In genomic region chr14:54761835-54762234, GRCh38 we compare ENCODE assay signal across 18 cellular contexts.
DNase-seq lines count a peak whose midpoint lies in the region; ATAC-seq and TF ChIP-seq lines count a peak whose summit lies in the region.
"Had no signal": no experiment of that assay in that cellular context is flagged by ENCODE, and none has a peak within 500 bp of the region (broad histone marks: within the 10 kb centered on the region; RNA-seq: fewer than 3 reads in every experiment).

No MANE protein-coding gene starts in this region.

- H3K4me1 ChIP-seq in HAP-1: no peaks in the 10 kb centered on the region

- H3K4me3 ChIP-seq in HAP-1: no peak overlapping the region
- H3K4me3 ChIP-seq: GM12878 had no signal

- H3K27me3 Mint-ChIP-seq in activated CD8-positive, alpha-beta T cell treated with anti-CD3 and anti-CD28 coated beads for 36 hours: peaks cover 5% of the 10 kb centered on the region
- no peaks in the 10 kb centered on the region for H3K27me3 Mint-ChIP-seq in activated CD8-positive, alpha-beta T cell treated with anti-CD3 and anti-CD28 coated beads, Interleukin-2, amount 10 ng/mL, durations not matched to agents 7 days and 5 days (ENCODE audit: low read depth)
- no peaks in the 10 kb centered on the region for H3K27me3 Mint-ChIP-seq in activated naive CD8-positive, alpha-beta T cell treated with anti-CD3 and anti-CD28 coated beads for 36 hours
- H3K27me3 Mint-ChIP-seq in osteocyte (ENCODE audit: unreplicated experiment): no peaks in the 10 kb centered on the region

- in situ Hi-C loops in HAP-1 (cut with MboI; ENCODE audit: low sequenced_read_pairs): no loop called here

- intact Hi-C loops in activated CD8-positive, alpha-beta T cell treated with anti-CD3 and anti-CD28 coated beads for 36 hours (cut with micrococcal nuclease): no loop called here

- peak; percentile 54 for ATAC-seq in activated CD8-positive, alpha-beta T cell treated with anti-CD3 and anti-CD28 coated beads for 36 hours
- ATAC-seq in activated CD8-positive, alpha-beta T cell treated with anti-CD3 and anti-CD28 coated beads, Interleukin-2, amount 10 ng/mL, durations not matched to agents 7 days and 5 days: no peak
- ATAC-seq in HG02763 (IDR thresholded peaks at IDR 0.05; ENCODE audit: unreplicated experiment): no peak
- no peak for ATAC-seq in HG03354 (IDR thresholded peaks at IDR 0.05; ENCODE audit: poor library complexity, severe bottlenecking, unreplicated experiment)
- ATAC-seq: GM12878 had no signal

- peak overlapping the region; percentile 82 for H3K27ac Mint-ChIP-seq in activated CD8-positive, alpha-beta T cell treated with anti-CD3 and anti-CD28 coated beads for 36 hours
- H3K27ac Mint-ChIP-seq in activated CD8-positive, alpha-beta T cell treated with anti-CD3 and anti-CD28 coated beads, Interleukin-2, amount 10 ng/mL, durations not matched to agents 7 days and 5 days: no peak overlapping the region
- peak overlapping the region; percentile 35 for H3K27ac Mint-ChIP-seq in activated naive CD8-positive, alpha-beta T cell treated with anti-CD3 and anti-CD28 coated beads for 36 hours
- peak overlapping the region; percentile 78 for H3K27ac Mint-ChIP-seq in osteocyte (ENCODE audit: unreplicated experiment)

- CTCF ChIA-PET in activated CD8-positive, alpha-beta T cell treated with anti-CD3 and anti-CD28 coated beads for 36 hours (lab: Charles Lee): interaction anchor here (1.1 kb wide), 1 partner anchor 12 kb away, joined by 4 read pairs; no protein-coding TSS in a partner anchor
- CTCF ChIA-PET in activated CD8-positive, alpha-beta T cell treated with anti-CD3 and anti-CD28 coated beads, Interleukin-2, amount 10 ng/mL, durations not matched to agents 7 days and 5 days (lab: Charles Lee): interaction anchor here (1.3 kb wide), 1 partner anchor 11 kb away, joined by 4 read pairs; no protein-coding TSS in a partner anchor

- no peaks in the 10 kb centered on the region for H3K9me3 ChIP-seq in HAP-1

- peaks cover 10% of the 10 kb centered on the region for H3K36me3 Mint-ChIP-seq in activated CD8-positive, alpha-beta T cell treated with anti-CD3 and anti-CD28 coated beads for 36 hours (ENCODE audit: low read depth)
- no peaks in the 10 kb centered on the region for H3K36me3 Mint-ChIP-seq in activated CD8-positive, alpha-beta T cell treated with anti-CD3 and anti-CD28 coated beads, Interleukin-2, amount 10 ng/mL, durations not matched to agents 7 days and 5 days (ENCODE audit: low read depth)
- peaks cover 12% of the 10 kb centered on the region for H3K36me3 Mint-ChIP-seq in activated naive CD8-positive, alpha-beta T cell treated with anti-CD3 and anti-CD28 coated beads for 36 hours
- H3K36me3 Mint-ChIP-seq in osteocyte (ENCODE audit: unreplicated experiment): peaks cover 24% of the 10 kb centered on the region

- no peak for TF ChIP-seq CTCF in activated CD8-positive, alpha-beta T cell treated with anti-CD3 and anti-CD28 coated beads for 36 hours (IDR thresholded peaks at IDR 0.05)
- no peak for TF ChIP-seq CTCF in osteocyte (IDR thresholded peaks at IDR 0.05)

- H3K4me1 Mint-ChIP-seq in activated CD8-positive, alpha-beta T cell treated with anti-CD3 and anti-CD28 coated beads for 36 hours (ENCODE audit: low read depth): peaks cover 29% of the 10 kb centered on the region
- H3K4me1 Mint-ChIP-seq in activated CD8-positive, alpha-beta T cell treated with anti-CD3 and anti-CD28 coated beads, Interleukin-2, amount 10 ng/mL, durations not matched to agents 7 days and 5 days (ENCODE audit: low read depth): peaks cover 29% of the 10 kb centered on the region
- H3K4me1 Mint-ChIP-seq in activated naive CD8-positive, alpha-beta T cell treated with anti-CD3 and anti-CD28 coated beads for 36 hours: peaks cover 27% of the 10 kb centered on the region
- peaks cover 30% of the 10 kb centered on the region for H3K4me1 Mint-ChIP-seq in osteocyte (ENCODE audit: unreplicated experiment)

- peaks cover 9% of the 10 kb centered on the region for H3K36me3 ChIP-seq in HAP-1 (replicated peaks)

- no peak for DNase-seq in activated CD8-positive, alpha-beta T cell treated with anti-CD3 and anti-CD28 coated beads for 36 hours
- no peak for DNase-seq in activated CD8-positive, alpha-beta T cell treated with anti-CD3 and anti-CD28 coated beads, Interleukin-2, amount 10 ng/mL, durations not matched to agents 7 days and 5 days
- DNase-seq in activated naive CD8-positive, alpha-beta T cell treated with anti-CD3 and anti-CD28 coated beads for 36 hours: no peak
- DNase-seq in osteocyte (ENCODE audit: extremely low spot score, unreplicated experiment): no peak
- no peak for DNase-seq in HAP-1 (ENCODE audit: low spot score in 2 of 2)
- no peak for DNase-seq in activated gamma-delta T cell (lab: John Stamatoyannopoulos, UW)
- DNase-seq: DMS 273 treated with DMSO at 0.1 percent for 48 hours; GDM1; NCI-H1417 treated with DMSO at 0.1 percent for 48 hours; NCI-H1930; NCI-H2171 treated with DMSO at 0.1 percent for 48 hours; NCI-H446 treated with DMSO at 0.1 percent for 48 hours; NK-92 treated with Interleukin-12 subunit alpha and Interleukin-12 subunit beta, amount 100 ng/mL, for 24 hours; OCI-M1; SHP77 treated with DMSO at 0.1 percent for 48 hours had no signal

- no peaks in the 10 kb centered on the region for H3K9me3 Mint-ChIP-seq in activated CD8-positive, alpha-beta T cell treated with anti-CD3 and anti-CD28 coated beads for 36 hours
- no peaks in the 10 kb centered on the region for H3K9me3 Mint-ChIP-seq in activated CD8-positive, alpha-beta T cell treated with anti-CD3 and anti-CD28 coated beads, Interleukin-2, amount 10 ng/mL, durations not matched to agents 7 days and 5 days (ENCODE audit: insufficient read depth)
- no peaks in the 10 kb centered on the region for H3K9me3 Mint-ChIP-seq in activated naive CD8-positive, alpha-beta T cell treated with anti-CD3 and anti-CD28 coated beads for 36 hours
- no peaks in the 10 kb centered on the region for H3K9me3 Mint-ChIP-seq in osteocyte (ENCODE audit: unreplicated experiment)

- H3K4me3 Mint-ChIP-seq in activated CD8-positive, alpha-beta T cell treated with anti-CD3 and anti-CD28 coated beads for 36 hours: no peak overlapping the region
- no peak overlapping the region for H3K4me3 Mint-ChIP-seq in activated CD8-positive, alpha-beta T cell treated with anti-CD3 and anti-CD28 coated beads, Interleukin-2, amount 10 ng/mL, durations not matched to agents 7 days and 5 days
- no peak overlapping the region for H3K4me3 Mint-ChIP-seq in activated naive CD8-positive, alpha-beta T cell treated with anti-CD3 and anti-CD28 coated beads for 36 hours
- no peak overlapping the region for H3K4me3 Mint-ChIP-seq in osteocyte (ENCODE audit: unreplicated experiment)

- no peaks in the 10 kb centered on the region for H3K27me3 ChIP-seq in HAP-1 (ENCODE audit: low read depth)

- POLR2A ChIA-PET in activated CD8-positive, alpha-beta T cell treated with anti-CD3 and anti-CD28 coated beads for 36 hours (lab: Charles Lee): interaction anchor here (1.3 kb wide), 1 partner anchor 12 kb away, joined by 3 read pairs; no protein-coding TSS in a partner anchor
- POLR2A ChIA-PET in activated CD8-positive, alpha-beta T cell treated with anti-CD3 and anti-CD28 coated beads, Interleukin-2, amount 10 ng/mL, durations not matched to agents 7 days and 5 days (lab: Charles Lee): no interaction called here
